18 cellular contexts compared by ENCODE assay signal in the genomic region with DNA sequence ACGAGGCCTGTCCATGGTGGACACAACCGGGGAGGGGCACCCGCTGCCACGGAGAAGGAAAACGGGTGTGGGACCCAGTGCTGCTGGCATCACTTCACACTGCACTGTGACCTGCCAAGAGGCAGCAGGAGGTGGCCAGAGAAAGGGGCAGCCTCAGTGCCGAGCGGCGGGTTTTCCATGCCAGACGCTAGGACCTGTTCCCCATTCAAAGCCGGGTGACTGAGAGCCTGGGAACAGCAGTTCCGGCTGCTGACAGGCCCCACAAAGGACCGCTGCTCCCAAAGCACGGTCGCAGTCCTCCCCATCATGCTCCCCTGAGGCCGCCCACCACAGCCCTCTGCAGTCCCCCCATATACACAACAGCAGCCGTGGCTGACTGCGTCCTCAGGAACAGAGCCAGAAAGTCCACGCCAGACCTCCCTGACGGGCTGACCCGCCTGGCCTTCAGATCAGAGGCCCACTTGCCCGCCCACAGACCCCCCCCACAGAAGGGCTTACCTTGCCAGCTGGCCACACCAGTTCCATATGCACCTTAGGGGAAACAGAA. TPM values are rescaled to one million over a fixed set of nuclear protein-coding genes. Genes with fewer than 3 reads are reported as not detected.
A peak's percentile ranks its signal among the peaks of the same experiment; 100 is the strongest.
DNase-seq lines count a peak whose midpoint lies in the region; ATAC-seq, FAIRE-seq and TF ChIP-seq lines count a peak whose summit lies in the region.
"Had no signal": no experiment of that assay in that cellular context is flagged by ENCODE, and none has a peak within 500 bp of the region (broad histone marks: within the 10 kb centered on the region; RNA-seq: fewer than 3 reads in every experiment).

No MANE protein-coding gene starts in this region.

- POLR2A ChIA-PET in HepG2 (lab: Yijun Ruan, JAX) (no interaction called here), A673 (lab: Charles Lee; ENCODE audit: low non-redundant PET) (no interaction called here)

- intact Hi-C loops in HepG2 (cut with micrococcal nuclease; ENCODE audit: unreplicated experiment) = loop anchor here (10.0 kb wide), 1 partner anchor 89 kb away; no protein-coding TSS in a partner anchor
- intact Hi-C loops in left ventricle myocardium inferior (cut with micrococcal nuclease) = loop anchor here (10.0 kb wide), 1 partner anchor 109 kb away; no protein-coding TSS in a partner anchor
- intact Hi-C loops in psoas muscle (cut with DNase I) = no loop called here
- intact Hi-C loops in A673 (cut with micrococcal nuclease; ENCODE audit: unreplicated experiment) = no loop called here

- H3K4me2 ChIP-seq in HepG2 (ENCODE audit: low read depth, low read length) = no peak overlapping the region
- H3K4me2 ChIP-seq: A549 had no signal

- H3K27me3 ChIP-seq in liver (ENCODE audit: control insufficient read depth in 4 of 4, insufficient read depth in 4 of 4, low read length in 3 of 4) (no peaks in the 10 kb centered on the region), HepG2 (ENCODE audit: control insufficient read depth in 1 of 2, insufficient read depth in 2 of 2, low read length in 2 of 2) (no peaks in the 10 kb centered on the region; a peak in 1 of 5 replicates), left ventricle myocardium inferior (ENCODE audit: low read depth) (no peaks in the 10 kb centered on the region), psoas muscle (ENCODE audit: insufficient read depth in 3 of 3, low read length in 2 of 3) (no peaks in the 10 kb centered on the region), A673 (replicated peaks; ENCODE audit: insufficient read depth, low read depth, low read length, poor library complexity) (no peaks in the 10 kb centered on the region)
- H3K27me3 ChIP-seq: colonic mucosa had no signal

- no TSS peak for BruUV-seq in HepG2 (replicated peaks; lab: Mats Ljungman, UMichigan)
- no TSS peak for BruUV-seq in A673 (replicated peaks; lab: Mats Ljungman, UMichigan)

- TF ChIP-seq CTCF in liver (IDR thresholded peaks at IDR 0.05; ENCODE audit: low read depth, low read length, missing input control) (no peak), HepG2 (CRISPR knock-in tag; IDR thresholded peaks at IDR 0.05) (no peak), left ventricle myocardium inferior (IDR thresholded peaks at IDR 0.05; ENCODE audit: borderline replicate concordance) (no peak), psoas muscle (IDR thresholded peaks at IDR 0.05) (no peak), A673 (conservative IDR thresholded peaks at IDR 0.05; ENCODE audit: low read depth, low read length) (no peak)

- CTCF ChIA-PET in HepG2 (lab: Yijun Ruan, JAX; ENCODE audit: low intra/inter-chr PET ratio, low total read pairs) = no interaction called here
- CTCF ChIA-PET in A673 (lab: Charles Lee) = no interaction called here

- in situ Hi-C loops in HepG2 (cut with HindIII; ENCODE audit: extremely low pct_ligation_motif_present, low pct_unique_long_range_greater_than_20kb) = no loop called here

- FAIRE-seq in HepG2 (lab: Jason Lieb, UNC) = no peak
- FAIRE-seq: A549, small intestine, urothelium cell line had no signal

- peak overlapping the region in 1 of 2 donors; percentile 28 for H3K9ac ChIP-seq in liver (ENCODE audit: low read depth in 1 of 2, low read length in 2 of 2)
- H3K9ac ChIP-seq in HepG2 (ENCODE audit: insufficient read depth, low read depth, low read length) = no peak overlapping the region

- TF ChIP-seq EP300 in HepG2 (IDR thresholded peaks at IDR 0.05; ENCODE audit: low read depth in 2 of 2, low read length in 2 of 2) (no peak), HepG2 (CRISPR knock-in tag; IDR thresholded peaks at IDR 0.05; ENCODE audit: borderline replicate concordance) (no peak)

- 68% methylated on average over 21 of the region's 21 CpGs for WGBS in liver
- WGBS in HepG2 (ENCODE audit: low lambda C conversion rate) = 94% methylated on average over 14 of the region's 21 CpGs
- 37 to 59% (median 37%) methylated on average over 21 of the region's 21 CpGs for WGBS in psoas muscle, 3 donors

- ATAC-seq in HepG2 = no peak
- no peak for ATAC-seq in psoas muscle
- ATAC-seq in GM19467 (IDR thresholded peaks at IDR 0.05; ENCODE audit: unreplicated experiment) = no peak
- ATAC-seq: A549, Panc1 had no signal

- H3K9me3 ChIP-seq in liver (ENCODE audit: control insufficient read depth in 4 of 4, low read length in 3 of 4) (no peaks in the 10 kb centered on the region), HepG2 (ENCODE audit: low read length) (no peaks in the 10 kb centered on the region), left ventricle myocardium inferior (replicated peaks) (no peaks in the 10 kb centered on the region), psoas muscle (no peaks in the 10 kb centered on the region), A673 (ENCODE audit: low read depth, low read length, poor library complexity, severe bottlenecking) (no peaks in the 10 kb centered on the region)
- H3K9me3 ChIP-seq: A549, colonic mucosa had no signal

- peaks cover 36% of the 10 kb centered on the region for H4K20me1 ChIP-seq in HepG2 (ENCODE audit: insufficient read depth, low read length)

- DNase-seq in HepG2 (ENCODE audit: low spot score) = no peak
- DNase-seq in left ventricle myocardium inferior = peak; percentile 36
- DNase-seq in psoas muscle = peak in 1 of 2 donors; percentile 54
- no peak for DNase-seq in NCI-H146 (lab: John Stamatoyannopoulos, UW)
- no peak for DNase-seq in NCI-H2227 (lab: John Stamatoyannopoulos, UW; ENCODE audit: unreplicated experiment)
- DNase-seq in A673 (ENCODE audit: low spot score) = no peak
- DNase-seq: activated CD4-positive, alpha-beta memory T cell treated with anti-CD3 and anti-CD28 coated beads for 36 hours; colonic mucosa; DMS79 treated with DMSO at 0.1 percent for 48 hours; islet precursor cell; NCI-H2081; NCI-H526; small intestine had no signal

- no peak overlapping the region for H2AFZ ChIP-seq in HepG2 (ENCODE audit: low read length)

- peaks cover 59% of the 10 kb centered on the region for H3K79me2 ChIP-seq in HepG2 (ENCODE audit: insufficient read depth, low read length)

- no peak for TF ChIP-seq RAD21 in liver (IDR thresholded peaks at IDR 0.05)
- no peak for TF ChIP-seq RAD21 in HepG2 (CRISPR knock-in tag; IDR thresholded peaks at IDR 0.05)

- H3K4me3 ChIP-seq in liver (ENCODE audit: low read depth in 1 of 3, low read length in 3 of 3) (no peak overlapping the region), HepG2 (replicated peaks in 1 of 3; ENCODE audit: insufficient read depth in 1 of 3, low read depth in 2 of 3, low read length in 3 of 3) (no peak overlapping the region), left ventricle myocardium inferior (peak overlapping the region; percentile 55), psoas muscle (peak overlapping the region; percentile 30), A673 (ENCODE audit: low read depth, low read length, poor library complexity, severe bottlenecking) (no peak overlapping the region)
- H3K4me3 ChIP-seq: A549, colonic mucosa had no signal

- peaks cover 7 to 40% (median 21%) of the 10 kb centered on the region in 4 donors for H3K36me3 ChIP-seq in liver (ENCODE audit: control insufficient read depth in 4 of 4, insufficient read depth in 3 of 4, low read depth in 1 of 4, low read length in 3 of 4)
- H3K36me3 ChIP-seq in HepG2 (replicated peaks in 1 of 2; ENCODE audit: control insufficient read depth in 1 of 2, insufficient read depth in 2 of 2, low read length in 2 of 2) = peaks cover 22 to 58% of the 10 kb centered on the region in 2 experiments
- H3K36me3 ChIP-seq in left ventricle myocardium inferior = peaks cover 51% of the 10 kb centered on the region
- peaks cover 12 to 46% of the 10 kb centered on the region in 2 donors for H3K36me3 ChIP-seq in psoas muscle (ENCODE audit: insufficient read depth in 1 of 2, low read depth in 1 of 2)
- H3K36me3 ChIP-seq in A673 (ENCODE audit: insufficient read depth, low read length, poor library complexity, severe bottlenecking) = peaks cover 42% of the 10 kb centered on the region

- TF ChIP-seq POLR2A in HepG2 (IDR thresholded peaks at IDR 0.05; ENCODE audit: insufficient read depth in 1 of 2, low read depth in 2 of 2, low read length in 2 of 2) = no peak

- peaks cover 23 to 43% (median 35%) of the 10 kb centered on the region in 4 donors for H3K4me1 ChIP-seq in liver (ENCODE audit: control insufficient read depth in 4 of 4, insufficient read depth in 4 of 4, low read length in 3 of 4)
- peaks cover 23% of the 10 kb centered on the region for H3K4me1 ChIP-seq in HepG2 (ENCODE audit: insufficient read depth, low read length)
- H3K4me1 ChIP-seq in left ventricle myocardium inferior = peaks cover 89% of the 10 kb centered on the region
- peaks cover 48% of the 10 kb centered on the region for H3K4me1 ChIP-seq in psoas muscle
- H3K4me1 ChIP-seq in A673 (ENCODE audit: insufficient read depth, low read length, poor library complexity, severe bottlenecking) = no peaks in the 10 kb centered on the region
- H3K4me1 ChIP-seq: colonic mucosa had no signal

- H3K27ac ChIP-seq in liver (ENCODE audit: low read depth in 1 of 2, low read length in 2 of 2) (peak overlapping the region; percentile 67 to 89), HepG2 (ENCODE audit: extremely low read length, insufficient read depth, low read length) (no peak overlapping the region), left ventricle myocardium inferior (replicated peaks) (peak overlapping the region; percentile 98), psoas muscle (peak overlapping the region; percentile 93), A673 (ENCODE audit: low read depth, low read length, poor library complexity, severe bottlenecking) (no peak overlapping the region)
- H3K27ac ChIP-seq: A549, colonic mucosa had no signal

RNA-seq across cellular contexts. Expression of gene AKAP8, which starts 5.4 kb away (rescaled TPM):
- total RNA-seq in liver (10 to 100 TPM; 12.0 to 12.4 TPM), HepG2 (2016; rRNA removed; fragmentation: Illumina TruSeq; extraction: Trizol) (21.2 and 22.1 TPM in 2 replicates), left ventricle myocardium inferior (21.8 TPM), psoas muscle (10 to 100 TPM; 18.9 to 42.8 (median 27.8) TPM), A673 (2021) (46.8 and 48.4 TPM in 2 replicates)
- polyA plus RNA-seq in liver (1 to 10 TPM; 7.5 to 7.7 TPM), HepG2 (2011; rRNA removed) (15.2 and 15.9 TPM in 2 replicates), psoas muscle (10 to 100 TPM; 15.9 to 22.1 (median 18.2) TPM)
- total RNA-seq in HepG2 (2016; cell fraction: cytosol; rRNA removed; fragmentation: Illumina TruSeq; extraction: Trizol; ENCODE audit: low read depth) = 3.7 and 3.8 TPM in 2 replicates
- 20.2 and 21.5 TPM in 2 replicates for total RNA-seq in HepG2 (2016; cell fraction: insoluble cytoplasmic fraction; rRNA removed; fragmentation: Illumina TruSeq; extraction: Trizol)
- total RNA-seq in HepG2 (2016; cell fraction: membrane; rRNA removed; fragmentation: Illumina TruSeq; extraction: Trizol) = 9.1 and 9.4 TPM in 2 replicates
- total RNA-seq in HepG2 (2016; cell fraction: nucleus; rRNA removed; fragmentation: Illumina TruSeq; extraction: Trizol) = 17.0 and 19.9 TPM in 2 replicates
- polyA plus RNA-seq in HepG2 (2011; cell fraction: cytosol; rRNA removed) = 9.5 and 11.1 TPM in 2 replicates
- polyA plus RNA-seq in HepG2 (2011; cell fraction: nucleus; rRNA removed) = 35.3 and 39.7 TPM in 2 replicates
- polyA plus RNA-seq in HepG2 (2012) = 11.5 and 13.0 TPM in 2 replicates
- 1.6 TPM in 2 replicates for polyA plus RNA-seq in HepG2 (2016; cell fraction: cytosol; fragmentation: Illumina TruSeq; extraction: Trizol; ENCODE audit: low read depth)
- 17.4 and 18.4 TPM in 2 replicates for polyA plus RNA-seq in HepG2 (2016; cell fraction: insoluble cytoplasmic fraction; fragmentation: Illumina TruSeq; extraction: Trizol; ENCODE audit: low read depth)
- 3.7 and 4.6 TPM in 2 replicates for polyA plus RNA-seq in HepG2 (2016; cell fraction: membrane; fragmentation: Illumina TruSeq; extraction: Trizol; ENCODE audit: low read depth)
- 47.6 and 49.0 TPM in 2 replicates for polyA plus RNA-seq in HepG2 (2016; cell fraction: nucleus; fragmentation: Illumina TruSeq; extraction: Trizol; ENCODE audit: insufficient read depth, low read depth)
- 13.4 and 15.5 TPM in 2 replicates for polyA minus RNA-seq in HepG2 (2011; rRNA and poly(A)+ RNA removed; ENCODE audit: low replicate concordance)
- polyA minus RNA-seq in HepG2 (2011; cell fraction: cytosol; rRNA and poly(A)+ RNA removed) = 8.0 and 10.5 TPM in 2 replicates
- 10.9 and 13.4 TPM in 2 replicates for polyA minus RNA-seq in HepG2 (2011; cell fraction: nucleus; rRNA and poly(A)+ RNA removed)

RNA-seq across cellular contexts. Expression of gene BRD4, which starts 41.8 kb away (rescaled TPM):
- 10 to 100 TPM; 20.2 to 20.7 TPM for total RNA-seq in liver
- 10 to 100 TPM; 13.6 to 25.8 TPM for polyA plus RNA-seq in liver
- 11.4 TPM in 2 replicates for total RNA-seq in HepG2 (2016; rRNA removed; fragmentation: Illumina TruSeq; extraction: Trizol)
- 9.3 and 10.8 TPM in 2 replicates for total RNA-seq in HepG2 (2016; cell fraction: cytosol; rRNA removed; fragmentation: Illumina TruSeq; extraction: Trizol; ENCODE audit: low read depth)
- total RNA-seq in HepG2 (2016; cell fraction: insoluble cytoplasmic fraction; rRNA removed; fragmentation: Illumina TruSeq; extraction: Trizol) = 9.9 and 11.8 TPM in 2 replicates
- total RNA-seq in HepG2 (2016; cell fraction: membrane; rRNA removed; fragmentation: Illumina TruSeq; extraction: Trizol) = 14.9 and 16.5 TPM in 2 replicates
- 16.3 and 19.3 TPM in 2 replicates for total RNA-seq in HepG2 (2016; cell fraction: nucleus; rRNA removed; fragmentation: Illumina TruSeq; extraction: Trizol)
- polyA plus RNA-seq in HepG2 (2011; rRNA removed) = 10.5 TPM in 2 replicates
- 5.5 and 5.9 TPM in 2 replicates for polyA plus RNA-seq in HepG2 (2011; cell fraction: cytosol; rRNA removed)
- polyA plus RNA-seq in HepG2 (2011; cell fraction: nucleus; rRNA removed) = 33.7 and 40.9 TPM in 2 replicates
- 38.7 and 50.8 TPM in 2 replicates for polyA plus RNA-seq in HepG2 (2012)
- polyA plus RNA-seq in HepG2 (2016; cell fraction: cytosol; fragmentation: Illumina TruSeq; extraction: Trizol; ENCODE audit: low read depth) = 3.9 and 4.0 TPM in 2 replicates
- 19.8 and 29.3 TPM in 2 replicates for polyA plus RNA-seq in HepG2 (2016; cell fraction: insoluble cytoplasmic fraction; fragmentation: Illumina TruSeq; extraction: Trizol; ENCODE audit: low read depth)
- 14.9 and 16.3 TPM in 2 replicates for polyA plus RNA-seq in HepG2 (2016; cell fraction: membrane; fragmentation: Illumina TruSeq; extraction: Trizol; ENCODE audit: low read depth)
- polyA plus RNA-seq in HepG2 (2016; cell fraction: nucleus; fragmentation: Illumina TruSeq; extraction: Trizol; ENCODE audit: insufficient read depth, low read depth) = 50.8 and 56.4 TPM in 2 replicates
- polyA minus RNA-seq in HepG2 (2011; rRNA and poly(A)+ RNA removed; ENCODE audit: low replicate concordance) = 42.7 and 54.2 TPM in 2 replicates
- polyA minus RNA-seq in HepG2 (2011; cell fraction: cytosol; rRNA and poly(A)+ RNA removed) = 22.2 and 24.6 TPM in 2 replicates
- polyA minus RNA-seq in HepG2 (2011; cell fraction: nucleus; rRNA and poly(A)+ RNA removed) = 49.4 and 56.1 TPM in 2 replicates
- total RNA-seq in left ventricle myocardium inferior = 60.9 TPM
- total RNA-seq in psoas muscle = 100 to 1,000 TPM in 2 of 4 donors, 10 to 100 TPM in 2; 65.3 to 120 (median 101) TPM
- polyA plus RNA-seq in psoas muscle = 100 to 1,000 TPM in 1 of 3 donors, 10 to 100 TPM in 2; 42.6 to 107 (median 45.6) TPM
- total RNA-seq in A673 (2021) = 174 and 178 TPM in 2 replicates

RNA-seq across cellular contexts. Expression of gene AKAP8L, which starts 44.6 kb away (rescaled TPM):
- 10 to 100 TPM; 65.3 to 67.1 TPM for total RNA-seq in liver
- polyA plus RNA-seq in liver = 10 to 100 TPM; 16.4 to 20.5 TPM
- 27.3 and 48.2 TPM in 2 replicates for total RNA-seq in HepG2 (2016; rRNA removed; fragmentation: Illumina TruSeq; extraction: Trizol)
- total RNA-seq in HepG2 (2016; cell fraction: cytosol; rRNA removed; fragmentation: Illumina TruSeq; extraction: Trizol; ENCODE audit: low read depth) = 42.8 and 43.6 TPM in 2 replicates
- total RNA-seq in HepG2 (2016; cell fraction: insoluble cytoplasmic fraction; rRNA removed; fragmentation: Illumina TruSeq; extraction: Trizol) = 28.1 and 49.6 TPM in 2 replicates
- total RNA-seq in HepG2 (2016; cell fraction: membrane; rRNA removed; fragmentation: Illumina TruSeq; extraction: Trizol) = 19.3 and 21.1 TPM in 2 replicates
- total RNA-seq in HepG2 (2016; cell fraction: nucleus; rRNA removed; fragmentation: Illumina TruSeq; extraction: Trizol) = 58.1 and 60.2 TPM in 2 replicates
- 49.6 and 63.4 TPM in 2 replicates for polyA plus RNA-seq in HepG2 (2011; rRNA removed)
- polyA plus RNA-seq in HepG2 (2011; cell fraction: cytosol; rRNA removed) = 25.4 and 26.0 TPM in 2 replicates
- 267 and 311 TPM in 2 replicates for polyA plus RNA-seq in HepG2 (2011; cell fraction: nucleus; rRNA removed)
- polyA plus RNA-seq in HepG2 (2012) = 54.1 and 55.4 TPM in 2 replicates
- polyA plus RNA-seq in HepG2 (2016; cell fraction: cytosol; fragmentation: Illumina TruSeq; extraction: Trizol; ENCODE audit: low read depth) = 3.5 and 4.1 TPM in 2 replicates
- 25.4 and 30.1 TPM in 2 replicates for polyA plus RNA-seq in HepG2 (2016; cell fraction: insoluble cytoplasmic fraction; fragmentation: Illumina TruSeq; extraction: Trizol; ENCODE audit: low read depth)
- polyA plus RNA-seq in HepG2 (2016; cell fraction: membrane; fragmentation: Illumina TruSeq; extraction: Trizol; ENCODE audit: low read depth) = 5.6 and 6.0 TPM in 2 replicates
- polyA plus RNA-seq in HepG2 (2016; cell fraction: nucleus; fragmentation: Illumina TruSeq; extraction: Trizol; ENCODE audit: insufficient read depth, low read depth) = 142 and 146 TPM in 2 replicates
- polyA minus RNA-seq in HepG2 (2011; rRNA and poly(A)+ RNA removed; ENCODE audit: low replicate concordance) = 57.8 and 104 TPM in 2 replicates
- polyA minus RNA-seq in HepG2 (2011; cell fraction: cytosol; rRNA and poly(A)+ RNA removed) = 22.7 and 31.4 TPM in 2 replicates
- 67.1 and 87.6 TPM in 2 replicates for polyA minus RNA-seq in HepG2 (2011; cell fraction: nucleus; rRNA and poly(A)+ RNA removed)
- total RNA-seq in left ventricle myocardium inferior = 74.5 TPM
- total RNA-seq in psoas muscle = 10 to 100 TPM; 37.3 to 66.2 (median 54.3) TPM
- 10 to 100 TPM; 34.6 to 72.9 (median 46.7) TPM for polyA plus RNA-seq in psoas muscle
- 132 and 147 TPM in 2 replicates for total RNA-seq in A673 (2021)

Comparison
In these comparisons a context has a peak if more than half of its experiments do, and no peak if none do; other contexts are left out.
1. H3K27ac ChIP-seq: peak in liver (2 of 2), left ventricle myocardium inferior (single experiment) and psoas muscle (single experiment); none in HepG2 (single experiment) and A673 (single experiment).
2. H3K4me3 ChIP-seq: peak in left ventricle myocardium inferior (single experiment) and psoas muscle (single experiment); none in liver (0 of 3), HepG2 (0 of 3) and A673 (single experiment).
3. intact Hi-C loops: an anchor here in HepG2 (10.0 kb wide) and left ventricle myocardium inferior (10.0 kb wide); none called in psoas muscle and A673.